In genomic region chr20:63101781-63102719, GRCh38 we compare ENCODE assay signal across 8 cellular contexts.
A peak's percentile ranks its signal among the peaks of the same experiment; 100 is the strongest.
DNase-seq lines count a peak whose midpoint lies in the region; ATAC-seq, FAIRE-seq and TF ChIP-seq lines count a peak whose summit lies in the region.

No MANE protein-coding gene starts in this region.

- TF ChIP-seq EP300 in GM12878 (IDR thresholded peaks at IDR 0.05; ENCODE audit: borderline replicate concordance in 1 of 2, control insufficient read depth in 1 of 2, low read depth in 2 of 2, low read length in 2 of 2) = no peak

- peak overlapping the region; percentile 97 for H3K4me2 ChIP-seq in GM12878 (ENCODE audit: control insufficient read depth, insufficient read depth)

- H3K4me1 ChIP-seq in GM12878 (ENCODE audit: control insufficient read depth, insufficient read depth, low read length) = 0 out of 2 replicates have a peak, but pooled peaks cover 3% of the 10 kb centered on the region
- H3K4me1 ChIP-seq in small intestine (ENCODE audit: control insufficient read depth in 2 of 2, insufficient read depth in 1 of 2, low read depth in 1 of 2, low read length in 1 of 2) = no peaks in the 10 kb centered on the region

- H3K4me3 ChIP-seq in GM12878 = peak overlapping the region; percentile 85
- peak overlapping the region; percentile 37 to 64 for H3K4me3 ChIP-seq in small intestine (ENCODE audit: low read depth in 1 of 2, low read length in 2 of 2)

- no peaks in the 10 kb centered on the region for H4K20me1 ChIP-seq in GM12878 (ENCODE audit: control insufficient read depth, insufficient read depth)

- FAIRE-seq in GM12878 (lab: Jason Lieb, UNC) = no peak
- FAIRE-seq in small intestine (lab: Jason Lieb, UNC) = no peak

- CTCF ChIA-PET in HEK293T (lab: Yijun Ruan, JAX) = interaction anchor here (0.9 kb wide), 1 partner anchor 17 kb away, joined by 3 read pairs; no protein-coding TSS in a partner anchor
- CTCF ChIA-PET in GM12878 (lab: Yijun Ruan, JAX) = no interaction called here

- H3K79me2 ChIP-seq in GM12878 (ENCODE audit: control insufficient read depth, insufficient read depth, low read length) = no peaks in the 10 kb centered on the region

- in situ Hi-C loops in GM12878 (cut with MboI) = no loop called here

- TF ChIP-seq CTCF in GM12878 (IDR thresholded peaks at IDR 0.05 in 2 of 3, conservative IDR thresholded peaks at IDR 0.05 in 1 of 3; ENCODE audit: control insufficient read depth in 2 of 3, extremely low read depth in 1 of 3, insufficient read depth in 1 of 3, low read depth in 3 of 3, low read length in 3 of 3) = no peak

- intact Hi-C loops in GM12878 (cut with micrococcal nuclease; ENCODE audit: unreplicated experiment) = no loop called here

- peak overlapping the region; percentile 70 for H2AFZ ChIP-seq in GM12878 (ENCODE audit: control insufficient read depth, low read depth, low read length)

- RAD21 ChIA-PET in GM12878 (lab: Charles Lee; ENCODE audit: unreplicated experiment) = no interaction called here

- H3K27me3 ChIP-seq in GM12878 (replicated peaks in 1 of 2; ENCODE audit: control insufficient read depth in 2 of 2, insufficient read depth in 2 of 2, low read length in 1 of 2) (no peaks in the 10 kb centered on the region; a peak in 1 of 4 replicates), small intestine (ENCODE audit: control insufficient read depth in 2 of 2, insufficient read depth in 2 of 2, low read length in 2 of 2) (no peaks in the 10 kb centered on the region)

- peak; percentile 87 for ATAC-seq in GM12878
- no peak for ATAC-seq in HG03108 (IDR thresholded peaks at IDR 0.05; ENCODE audit: unreplicated experiment)
- no peak for ATAC-seq in HG02588 (IDR thresholded peaks at IDR 0.05; ENCODE audit: unreplicated experiment)

- H3K9me3 ChIP-seq in GM12878 (replicated peaks; ENCODE audit: control insufficient read depth, insufficient read depth, low read length) (no peaks in the 10 kb centered on the region), small intestine (ENCODE audit: control insufficient read depth, low read depth) (no peaks in the 10 kb centered on the region)

- no TSS peak for BruUV-seq in GM12878 (replicated peaks; lab: Mats Ljungman, UMichigan)

- SMC1A ChIA-PET in GM12878 (lab: Charles Lee; ENCODE audit: uncharacterized antibody, unreplicated experiment) = no interaction called here

- H3K9ac ChIP-seq in GM12878 (ENCODE audit: control insufficient read depth, insufficient read depth, low read length) = peak overlapping the region; percentile 51

- TF ChIP-seq RAD21 in GM12878 (IDR thresholded peaks at IDR 0.05; ENCODE audit: insufficient read depth, low read depth, low read length) = no peak

- H3K36me3 ChIP-seq in GM12878 (ENCODE audit: control insufficient read depth in 2 of 2, insufficient read depth in 2 of 2, low read length in 1 of 2) (no peaks in the 10 kb centered on the region), small intestine (ENCODE audit: control insufficient read depth in 2 of 2, insufficient read depth in 2 of 2, low read length in 2 of 2) (no peaks in the 10 kb centered on the region)

- TF ChIP-seq POLR2A in GM12878 (IDR thresholded peaks at IDR 0.05; ENCODE audit: low read depth, low read length) = 0 out of 2 replicates have a peak, but pooled peaks have one; percentile 3

- POLR2A ChIA-PET in HEK293T (lab: Yijun Ruan, JAX) (no interaction called here), GM12878 (lab: Charles Lee) (no interaction called here)

- no peak overlapping the region for H3K27ac ChIP-seq in GM12878 (ENCODE audit: control insufficient read depth, insufficient read depth)
- peak overlapping the region; percentile 65 to 79 for H3K27ac ChIP-seq in small intestine (ENCODE audit: low read depth in 1 of 2, low read length in 1 of 2)

- WGBS in GM12878 (ENCODE audit: insufficient coverage, insufficient replicate concordance, low lambda C conversion rate, missing lambda C conversion rate) = 11% methylated on average over 75 of the region's 100 CpGs
- WGBS in small intestine, 3 donors = 0 to 1% (median 0%) methylated on average over 81 to 100 of the region's 100 CpGs

- peak; percentile 20 for DNase-seq in COLO668 (lab: John Stamatoyannopoulos, UW; ENCODE audit: unreplicated experiment)
- DNase-seq in HEK293T (ENCODE audit: extremely low spot score) = peak; percentile 46
- DNase-seq in T-helper 2 cell = peak; percentile 17 to 88 (median 42)
- no peak for DNase-seq in GM12878 (ENCODE audit: low read depth, low spot score)
- DNase-seq in iPS-NIHi11 (ENCODE audit: low spot score) = peak; percentile 67
- peak; percentile 30 for DNase-seq in small intestine

TF ChIP-seq in HEK293T, 16 proteins besides CTCF, POLR2A, EP300 and RAD21:
- TF ChIP-seq ARNT (IDR thresholded peaks at IDR 0.05) (no peak), ELF4 (IDR thresholded peaks at IDR 0.05) (no peak), ZNF384 (IDR thresholded peaks at IDR 0.05) (no peak), CTBP1 (IDR thresholded peaks at IDR 0.05; ENCODE audit: borderline replicate concordance) (no peak), FOXA1 (IDR thresholded peaks at IDR 0.05) (no peak), FOXM1 (IDR thresholded peaks at IDR 0.05; ENCODE audit: borderline replicate concordance) (no peak), SUZ12 (IDR thresholded peaks at IDR 0.05) (no peak), L3MBTL2 (conservative IDR thresholded peaks at IDR 0.05) (peak; percentile 50; the same call in 1 of the 2 replicates), NFRKB (IDR thresholded peaks at IDR 0.05) (no peak), FOXK2 (IDR thresholded peaks at IDR 0.05) (no peak)
- TF ChIP-seq, protein P1, sequence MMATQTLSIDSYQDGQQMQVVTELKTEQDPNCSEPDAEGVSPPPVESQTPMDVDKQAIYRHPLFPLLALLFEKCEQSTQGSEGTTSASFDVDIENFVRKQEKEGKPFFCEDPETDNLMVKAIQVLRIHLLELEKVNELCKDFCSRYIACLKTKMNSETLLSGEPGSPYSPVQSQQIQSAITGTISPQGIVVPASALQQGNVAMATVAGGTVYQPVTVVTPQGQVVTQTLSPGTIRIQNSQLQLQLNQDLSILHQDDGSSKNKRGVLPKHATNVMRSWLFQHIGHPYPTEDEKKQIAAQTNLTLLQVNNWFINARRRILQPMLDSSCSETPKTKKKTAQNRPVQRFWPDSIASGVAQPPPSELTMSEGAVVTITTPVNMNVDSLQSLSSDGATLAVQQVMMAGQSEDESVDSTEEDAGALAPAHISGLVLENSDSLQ (IDR thresholded peaks at IDR 0.05) = peak; percentile 24; the same call in 1 of the 2 replicates
TF ChIP-seq in HEK293T: peak in this region for 2.

TF ChIP-seq in GM12878, 131 proteins besides CTCF, POLR2A, EP300 and RAD21 (continues in another document):
- no peak for TF ChIP-seq ZBTB33 (IDR thresholded peaks at IDR 0.05)
- peak; percentile 68 for TF ChIP-seq RUNX3 (IDR thresholded peaks at IDR 0.05; ENCODE audit: low read length)
- no peak for TF ChIP-seq NR2C2 (IDR thresholded peaks at IDR 0.05; ENCODE audit: borderline replicate concordance, control insufficient read depth, insufficient read length, low read depth)
- no peak for TF ChIP-seq ATF7 (IDR thresholded peaks at IDR 0.05; ENCODE audit: low read depth)
- no peak for TF ChIP-seq JUNB (IDR thresholded peaks at IDR 0.05)
- no peak for TF ChIP-seq TBL1XR1 (IDR thresholded peaks at IDR 0.05; ENCODE audit: low read depth, low read length)
- TF ChIP-seq NR2F1 (conservative IDR thresholded peaks at IDR 0.05) = peak; percentile 96
- no peak for TF ChIP-seq POU2F2 (IDR thresholded peaks at IDR 0.05; ENCODE audit: borderline replicate concordance, low read depth, low read length)
- no peak for TF ChIP-seq NFXL1 (IDR thresholded peaks at IDR 0.05; ENCODE audit: borderline replicate concordance)
- TF ChIP-seq E2F8 (IDR thresholded peaks at IDR 0.05; ENCODE audit: low read depth, partially characterized antibody) = no peak
- no peak for TF ChIP-seq CHD1 (IDR thresholded peaks at IDR 0.05; ENCODE audit: low read depth, low read length)
- TF ChIP-seq SREBF1 (IDR thresholded peaks at IDR 0.05; ENCODE audit: low read length) = no peak
- TF ChIP-seq WRNIP1 (IDR thresholded peaks at IDR 0.05; ENCODE audit: borderline replicate concordance, low read depth, low read length) = no peak
